Comparison of ENCODE assay signal across 8 cellular contexts in the genomic region with DNA sequence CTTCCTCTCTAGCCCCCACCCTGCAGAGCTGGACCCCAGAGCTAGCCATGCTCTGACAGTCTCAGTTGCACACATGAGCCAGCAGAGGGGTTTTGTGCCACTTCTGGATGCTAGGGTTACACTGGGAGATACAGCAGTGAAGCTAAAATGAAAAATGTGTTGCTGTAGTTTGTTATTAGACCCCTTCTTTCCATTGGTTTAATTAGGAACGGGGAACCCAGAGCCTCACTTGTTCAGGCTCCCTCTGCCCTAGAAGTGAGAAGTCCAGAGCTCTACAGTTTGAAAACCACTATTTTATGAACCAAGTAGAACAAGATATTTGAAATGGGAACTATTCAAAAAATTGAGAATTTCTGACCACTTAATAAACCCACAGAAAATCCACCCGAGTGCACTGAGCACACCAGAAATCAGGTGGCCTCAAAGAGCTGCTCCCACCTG.
DNase-seq lines count a peak whose midpoint lies in the region; ATAC-seq and TF ChIP-seq lines count a peak whose summit lies in the region.
"Not testable (repeated sequence)": the region's sequence is repeated elsewhere in the genome, so short reads cannot be mapped to it uniquely, and the experiment has no call there.

No MANE protein-coding gene starts in this region.

- H3K36me3 ChIP-seq in lower lobe of right lung (peaks cover 12% of the 10 kb centered on the region), sigmoid colon (peaks cover 4 to 10% (median 8%) of the 10 kb centered on the region in 4 donors)

- POLR2A ChIA-PET in MCF 10A (lab: Yijun Ruan, JAX) = not testable (repeated sequence)

- TF ChIP-seq CTCF in MCF 10A (IDR thresholded peaks at IDR 0.05; ENCODE audit: unreplicated experiment); lower lobe of right lung (IDR thresholded peaks at IDR 0.05); sigmoid colon (IDR thresholded peaks at IDR 0.05); type B pancreatic cell (conservative IDR thresholded peaks at IDR 0.05): not testable (repeated sequence)

- intact Hi-C loops in MCF 10A (cut with micrococcal nuclease); right cardiac atrium (cut with DNase I); lower lobe of right lung (cut with DNase I); sigmoid colon (cut with DNase I): not testable (repeated sequence)

- TSS peak; percentile 17 for BruUV-seq in MCF 10A (replicated peaks; lab: Mats Ljungman, UMichigan)

- not testable (repeated sequence) for H3K27me3 Mint-ChIP-seq in MCF 10A (ENCODE audit: insufficient read depth, unreplicated experiment); type B pancreatic cell

- DNase-seq in CD1c-positive myeloid dendritic cell (ENCODE audit: extremely low spot score) = peak; percentile 0
- peak; percentile 1 for DNase-seq in NCI-H226
- DNase-seq in activated CD8-positive, alpha-beta memory T cell treated with anti-CD3 and anti-CD28 coated beads for 24 hours = peak; percentile 38
- not testable (repeated sequence) for DNase-seq in MCF 10A (ENCODE audit: unreplicated experiment)
- DNase-seq in right cardiac atrium = peak; percentile 4 to 31 (median 9)
- peak; percentile 5 for DNase-seq in lower lobe of right lung
- peak; percentile 64 for DNase-seq in sigmoid colon
- DNase-seq in type B pancreatic cell (ENCODE audit: extremely low spot score, unreplicated experiment) = peak; percentile 53

- H3K36me3 Mint-ChIP-seq in MCF 10A (ENCODE audit: insufficient read depth, unreplicated experiment); type B pancreatic cell: not testable (repeated sequence)

- not testable (repeated sequence) for H3K4me3 ChIP-seq in right cardiac atrium (ENCODE audit: low read length); lower lobe of right lung; sigmoid colon

- not testable (repeated sequence) for ATAC-seq in right cardiac atrium, lower lobe of right lung

- TF ChIP-seq POLR2A in sigmoid colon (IDR thresholded peaks at IDR 0.05) = not testable (repeated sequence)

- not testable (repeated sequence) for H3K27ac Mint-ChIP-seq in MCF 10A (ENCODE audit: low read depth, unreplicated experiment); type B pancreatic cell

- H3K27ac ChIP-seq in right cardiac atrium (ENCODE audit: low read length); lower lobe of right lung; sigmoid colon: not testable (repeated sequence)

- not testable (repeated sequence) for H3K9me3 ChIP-seq in right cardiac atrium (ENCODE audit: control insufficient read depth, low read length); lower lobe of right lung; sigmoid colon

- not testable (repeated sequence) for H3K4me1 Mint-ChIP-seq in MCF 10A (ENCODE audit: insufficient read depth, unreplicated experiment); type B pancreatic cell (ENCODE audit: unreplicated experiment)

- TF ChIP-seq EP300 in sigmoid colon (IDR thresholded peaks at IDR 0.05) = not testable (repeated sequence)

- WGBS in right cardiac atrium = 94% methylated on average over 2 of the region's 2 CpGs
- 90 to 94% methylated on average over 2 of the region's 2 CpGs for WGBS in sigmoid colon, 2 donors

- H3K27me3 ChIP-seq in right cardiac atrium (ENCODE audit: control insufficient read depth, insufficient read depth); lower lobe of right lung (ENCODE audit: low read depth); sigmoid colon: not testable (repeated sequence)

- not testable (repeated sequence) for H3K4me1 ChIP-seq in right cardiac atrium (ENCODE audit: control insufficient read depth, insufficient read depth, low read length); lower lobe of right lung; sigmoid colon

- CTCF ChIA-PET in MCF 10A (lab: Yijun Ruan, JAX) = not testable (repeated sequence)

- not testable (repeated sequence) for H3K4me3 Mint-ChIP-seq in MCF 10A (ENCODE audit: unreplicated experiment); type B pancreatic cell

- not testable (repeated sequence) for H3K9me3 Mint-ChIP-seq in MCF 10A (ENCODE audit: unreplicated experiment); type B pancreatic cell
